ENCODE assay signal across 8 cellular contexts in genomic region chrX:74421181-74422028, GRCh38. TPM values are rescaled to one million over a fixed set of nuclear protein-coding genes. Genes with fewer than 3 reads are reported as not detected.
DNase-seq lines count a peak whose midpoint lies in the region; ATAC-seq and TF ChIP-seq lines count a peak whose summit lies in the region.

TSS of gene SLC16A2 (plus strand) at chrX:74421493. CDS start at chrX:74421638, 145 bp downstream.

- peak within 1 kb of the TSS; percentile 51 for H2AFZ ChIP-seq in neural cell (ENCODE audit: low read depth, low read length)

- peaks cover 6% of the 10 kb centered on the region for H3K27me3 Mint-ChIP-seq in activated naive CD8-positive, alpha-beta T cell

- H3K9me3 ChIP-seq in neural cell (ENCODE audit: low read length) (no peaks in the 10 kb centered on the region), upper lobe of left lung (no peaks in the 10 kb centered on the region)

- H3F3A ChIP-seq in neural cell (ENCODE audit: insufficient read depth, low read length, poor library complexity, severe bottlenecking) = no peaks in the 10 kb centered on the region

- H3K4me3 Mint-ChIP-seq in activated naive CD8-positive, alpha-beta T cell = peak within 1 kb of the TSS; percentile 87

- peak within 1 kb of the TSS; percentile 79 for H3K9ac ChIP-seq in neural cell (ENCODE audit: low read length)

- no peak for TF ChIP-seq POLR2A in upper lobe of left lung (IDR thresholded peaks at IDR 0.05)

- no peaks in the 10 kb centered on the region for H3K9me3 Mint-ChIP-seq in activated naive CD8-positive, alpha-beta T cell (ENCODE audit: low read depth)

- H3K27ac Mint-ChIP-seq in activated naive CD8-positive, alpha-beta T cell = no peak within 1 kb of the TSS

- WGBS in upper lobe of left lung, 2 donors = 0 to 48% methylated on average over 14 to 17 of the region's 55 CpGs

- H3K36me3 ChIP-seq in neural cell (ENCODE audit: insufficient read depth, low read length) (no peaks in the 10 kb centered on the region), upper lobe of left lung (no peaks in the 10 kb centered on the region)

- no peaks in the 10 kb centered on the region for H3K36me3 Mint-ChIP-seq in activated naive CD8-positive, alpha-beta T cell

- peak; percentile 19 for TF ChIP-seq RAD21 in neural cell (conservative IDR thresholded peaks at IDR 0.05)

- H3K27ac ChIP-seq in neural cell (ENCODE audit: low read length) (peak within 1 kb of the TSS; percentile 89), upper lobe of left lung (peak within 1 kb of the TSS; percentile 77 to 88 (median 87))

- peaks cover 23% of the 10 kb centered on the region for H3K79me2 ChIP-seq in neural cell (replicated peaks; ENCODE audit: insufficient read depth, low read length)

- ATAC-seq in GM21423 (IDR thresholded peaks at IDR 0.05; ENCODE audit: unreplicated experiment) (peak; percentile 53), upper lobe of left lung (ENCODE audit: low FRiP score in 2 of 2) (peak; percentile 57 to 76), HG02973 (IDR thresholded peaks at IDR 0.05; ENCODE audit: unreplicated experiment) (no peak)

- peak; percentile 85 for DNase-seq in AG08396 (ENCODE audit: low spot score)
- DNase-seq in OCI-M1 (lab: John Stamatoyannopoulos, UW) = peak; percentile 9
- peak; percentile 46 for DNase-seq in germinal center (ENCODE audit: low spot score)
- DNase-seq in upper lobe of left lung = peak; percentile 63 to 88

- H3K9me2 ChIP-seq in neural cell (ENCODE audit: insufficient read depth, low read length) = no peaks in the 10 kb centered on the region

- H3K4me3 ChIP-seq in neural cell (ENCODE audit: low read length) (peak within 1 kb of the TSS; percentile 78), upper lobe of left lung (peak within 1 kb of the TSS; percentile 20 to 59 (median 47))

- TF ChIP-seq CTCF in neural cell (IDR thresholded peaks at IDR 0.05; ENCODE audit: poor library complexity, severe bottlenecking) (no peak), upper lobe of left lung (IDR thresholded peaks at IDR 0.05) (no peak)

- peak within 1 kb of the TSS; percentile 30 for H3K4me2 ChIP-seq in neural cell (ENCODE audit: low read length)

- H4K20me1 ChIP-seq in neural cell (ENCODE audit: insufficient read depth) = no peaks in the 10 kb centered on the region

- H3K4me1 ChIP-seq in upper lobe of left lung = peaks cover 0 to 9% (median 6%) of the 10 kb centered on the region in 4 donors

- H3K4me1 Mint-ChIP-seq in activated naive CD8-positive, alpha-beta T cell (ENCODE audit: low read depth) = peaks cover 10% of the 10 kb centered on the region

- no peaks in the 10 kb centered on the region for H3K27me3 ChIP-seq in neural cell (ENCODE audit: insufficient read depth, low read depth, low read length)
- H3K27me3 ChIP-seq in upper lobe of left lung = no peaks in the 10 kb centered on the region

- no peak for TF ChIP-seq EP300 in neural cell (conservative IDR thresholded peaks at IDR 0.05; ENCODE audit: poor library complexity, severe bottlenecking)
- no peak for TF ChIP-seq EP300 in upper lobe of left lung (IDR thresholded peaks at IDR 0.05)

TF ChIP-seq in neural cell, 6 proteins besides CTCF, POLR2A, EP300 and RAD21:
- TF ChIP-seq SMC3 (conservative IDR thresholded peaks at IDR 0.05; ENCODE audit: poor library complexity) (peak; percentile 31), REST (IDR thresholded peaks at IDR 0.05; ENCODE audit: borderline replicate concordance) (peak; percentile 65), EZH2 (IDR thresholded peaks at IDR 0.05; ENCODE audit: borderline replicate concordance, insufficient read depth, low read length, poor library complexity, severe bottlenecking) (no peak), POLR2AphosphoS5 (IDR thresholded peaks at IDR 0.05) (peak; percentile 76)

RNA-seq across cellular contexts. Expression of gene SLC16A2, which starts in this region (rescaled TPM):
- 14.5 and 17.4 TPM in 2 replicates for polyA plus RNA-seq in neural cell
- 31.3 and 32.6 TPM in 2 replicates for polyA minus RNA-seq in neural cell
- 10 to 100 TPM in 1 of 6 donors, 1 to 10 TPM in 5; 2.0 to 10.7 (median 4.8) TPM for total RNA-seq in upper lobe of left lung

Comparison
In these comparisons a context has a peak if more than half of its experiments do, and no peak if none do; other contexts are left out.
1. DNase-seq: peak in every context shown above with its lines; median percentile 85 in AG08396; 76 in upper lobe of left lung; 46 in germinal center; 9 in OCI-M1.